Comparison of ENCODE assay signal across 24 cellular contexts in genomic region chr2:120434909-120435308, GRCh38.
DNase-seq lines count a peak whose midpoint lies in the region; ATAC-seq, FAIRE-seq and TF ChIP-seq lines count a peak whose summit lies in the region.
"Had no signal": no experiment of that assay in that cellular context is flagged by ENCODE, and none has a peak within 500 bp of the region (broad histone marks: within the 10 kb centered on the region; RNA-seq: fewer than 3 reads in every experiment).

No MANE protein-coding gene starts in this region.

- H2BK5ac ChIP-seq in H1 (ENCODE audit: low read depth, low read length): no peak overlapping the region

- H3K4me1 ChIP-seq in H1 (replicated peaks in 1 of 4; ENCODE audit: control insufficient read depth in 3 of 4, insufficient read depth in 4 of 4, low read length in 3 of 4): peaks cover 3 to 37% (median 19%) of the 10 kb centered on the region in 4 experiments
- H3K4me1 ChIP-seq in testis: no peaks in the 10 kb centered on the region

- H3K23ac ChIP-seq in H1 (ENCODE audit: insufficient read length): no peak overlapping the region

- H3K4me3 ChIP-seq in H1 (ENCODE audit: extremely low read depth in 1 of 4, insufficient read depth in 2 of 4, low read depth in 3 of 4, low read length in 4 of 4) (peak overlapping the region in 1 of 4 experiments; percentile 29; a peak in 3 of 8 replicates), testis (no peak overlapping the region)
- H3K4me3 ChIP-seq: GM12878 had no signal

- WGBS in H1 (ENCODE audit: extremely low coverage in 1 of 2, insufficient coverage in 1 of 2, insufficient read length in 1 of 2, insufficient replicate concordance in 2 of 2, low coverage in 1 of 2, low lambda C conversion rate in 2 of 2, missing lambda C conversion rate in 1 of 2), 2 experiments: 49% methylated on average over 12 of the region's 12 CpGs; no CpG with 5 or more reads in 1 of the 2 experiments
- 76 to 94% methylated on average over 8 to 12 of the region's 12 CpGs for WGBS in testis, 2 donors

- no peak overlapping the region for H2BK20ac ChIP-seq in H1 (ENCODE audit: low read length)

- 0 out of 2 replicates have a peak overlapping the region, but pooled peaks have one; percentile 8 for H4K8ac ChIP-seq in H1 (ENCODE audit: extremely low read depth, insufficient read depth, low read length)

- H2BK12ac ChIP-seq in H1 (ENCODE audit: low read depth, low read length): peak overlapping the region; percentile 95

- no peaks in the 10 kb centered on the region for H3K79me2 ChIP-seq in H1 (ENCODE audit: control insufficient read depth in 1 of 2, insufficient read depth in 2 of 2, low read length in 2 of 2)

- H3K4ac ChIP-seq in H1 (replicated peaks; ENCODE audit: insufficient read length, low read depth, low read length): no peak overlapping the region

- peaks cover 0 to 1% of the 10 kb centered on the region in 2 experiments for H4K20me1 ChIP-seq in H1 (replicated peaks in 1 of 2; ENCODE audit: control insufficient read depth in 1 of 2, insufficient read depth in 2 of 2, low read length in 2 of 2)

- H4K5ac ChIP-seq in H1 (ENCODE audit: insufficient read length, low read depth, low read length): no peak overlapping the region

- H3K27ac ChIP-seq in H1 (ENCODE audit: low read depth, low read length) (no peak overlapping the region), testis (no peak overlapping the region)
- H3K27ac ChIP-seq: HL-60 had no signal

- ATAC-seq in HG02759 (IDR thresholded peaks at IDR 0.05; ENCODE audit: unreplicated experiment): no peak
- ATAC-seq: CD8-positive, alpha-beta T cell; GM12878 had no signal

- POLR2A ChIA-PET in H1 (lab: Charles Lee; ENCODE audit: partially characterized antibody): interaction anchor here (1.2 kb wide), 1 partner anchor 88 kb away, joined by 4 read pairs; no protein-coding TSS in a partner anchor

- H4K91ac ChIP-seq in H1 (replicated peaks; ENCODE audit: insufficient read length, low read length): peak overlapping the region; percentile 54

- H2BK120ac ChIP-seq in H1 (replicated peaks; ENCODE audit: low read depth, low read length): no peak overlapping the region

- TF ChIP-seq POLR2A in H1 (IDR thresholded peaks at IDR 0.05; ENCODE audit: control extremely low read depth in 1 of 2, low read depth in 2 of 2, low read length in 2 of 2) (no peak), testis (IDR thresholded peaks at IDR 0.05) (no peak)

- CTCF ChIA-PET in H1 (lab: Charles Lee; ENCODE audit: partially characterized antibody): interaction anchor here (1.2 to 8.1 kb wide), 10 partner anchors 11 to 246 kb away, joined by 3 to 118 read pairs (median 12); partner anchors contain the start of gene INHBB

- H3K4me2 ChIP-seq in H1 (ENCODE audit: insufficient read depth in 1 of 2, low read depth in 2 of 2, low read length in 2 of 2): peak overlapping the region; percentile 29 to 30; a peak in 2 of 4 replicates
- H3K4me2 ChIP-seq: SK-N-SH had no signal

- no peak overlapping the region for H2AFZ ChIP-seq in H1 (ENCODE audit: low read length)

- no peak overlapping the region for H3K56ac ChIP-seq in H1 (replicated peaks; ENCODE audit: insufficient read length, low read depth, low read length)

- H3K9me3 ChIP-seq in H1 (ENCODE audit: insufficient read depth in 2 of 2, low read depth in 1 of 2, low read length in 1 of 2) (no peaks in the 10 kb centered on the region), testis (no peaks in the 10 kb centered on the region)
- H3K9me3 ChIP-seq: SK-N-SH had no signal

- H3K14ac ChIP-seq in H1 (ENCODE audit: insufficient read length): no peak overlapping the region

- no peaks in the 10 kb centered on the region for H3K23me2 ChIP-seq in H1 (ENCODE audit: low read depth, low read length)

- H2BK15ac ChIP-seq in H1 (ENCODE audit: low read length): 0 out of 2 replicates have a peak overlapping the region, but pooled peaks have one; percentile 95

- TF ChIP-seq CTCF in H1 (IDR thresholded peaks at IDR 0.05; ENCODE audit: control extremely low read depth in 1 of 3, insufficient read depth in 1 of 3, low read depth in 1 of 3, low read length in 3 of 3) (no peak), testis (IDR thresholded peaks at IDR 0.05) (no peak)

- H3K18ac ChIP-seq in H1 (ENCODE audit: extremely low read depth, low read length): peak overlapping the region; percentile 83; the same call in 1 of the 2 replicates

- no peak for TF ChIP-seq RAD21 in H1 (IDR thresholded peaks at IDR 0.05 in 1 of 2, conservative IDR thresholded peaks at IDR 0.05 in 1 of 2; ENCODE audit: low read depth in 2 of 2, low read length in 2 of 2)

- DNase-seq in activated CD8-positive, alpha-beta memory T cell treated with anti-CD3 and anti-CD28 coated beads for 24 hours: peak; percentile 44
- no peak for DNase-seq in activated CD8-positive, alpha-beta memory T cell treated with anti-CD3 and anti-CD28 coated beads, Interleukin-2, amount 50 U/mL, for 4 hours
- peak in 1 of 2 experiments; percentile 53 for DNase-seq in H1 (ENCODE audit: low read depth in 1 of 2, low spot score in 2 of 2)
- DNase-seq in mesenteric fat pad (ENCODE audit: low spot score): peak; percentile 79
- DNase-seq in testis: peak; percentile 9
- DNase-seq in SK-N-DZ (ENCODE audit: low spot score): no peak
- DNase-seq in DMS 273 (lab: John Stamatoyannopoulos, UW; ENCODE audit: unreplicated experiment): no peak
- DNase-seq: Calu3, DMS53, EL, GOT3, Kasumi-1, NCI-H1092 treated with DMSO at 0.1 percent for 48 hours, NCI-H146, NCI-H2081, NCI-H446 treated with DMSO at 0.1 percent for 48 hours, NCI-H69, SHP77, SK-N-SH had no signal

- H3K9ac ChIP-seq in H1 (replicated peaks in 1 of 4; ENCODE audit: extremely low read depth in 1 of 4, low read depth in 3 of 4, low read length in 3 of 4): no peak overlapping the region
- H3K9ac ChIP-seq: SK-N-SH had no signal

- peaks cover 0 to 46% (median 32%) of the 10 kb centered on the region in 4 experiments; a peak in 6 of 7 replicates for H3K27me3 ChIP-seq in H1 (replicated peaks in 1 of 4; ENCODE audit: control insufficient read depth in 3 of 4, extremely low read depth in 1 of 4, insufficient read depth in 3 of 4, low read length in 3 of 4)
- H3K27me3 ChIP-seq in testis: no peaks in the 10 kb centered on the region

- H3K79me1 ChIP-seq in H1 (ENCODE audit: low read depth, low read length): no peaks in the 10 kb centered on the region

- H3K36me3 ChIP-seq in H1 (ENCODE audit: control insufficient read depth in 2 of 4, insufficient read depth in 4 of 4, low read length in 3 of 4): no peaks in the 10 kb centered on the region
- H3K36me3 ChIP-seq in testis (ENCODE audit: low read depth, missing control alignments): no peaks in the 10 kb centered on the region

- H2AK5ac ChIP-seq in H1 (ENCODE audit: low read depth, low read length): peak overlapping the region; percentile 94; the same call in 1 of the 2 replicates

- no peak for FAIRE-seq in H1 (lab: Jason Lieb, UNC)
- FAIRE-seq: GM12878, RCC 7860 had no signal

- intact Hi-C loops in testis (cut with DNase I; ENCODE audit: low total_unique reads): no loop called here

- no peak for TF ChIP-seq EP300 in H1 (IDR thresholded peaks at IDR 0.05; ENCODE audit: borderline replicate concordance in 1 of 2, low read depth in 2 of 2, low read length in 2 of 2)

TF ChIP-seq in H1, 55 proteins besides CTCF, POLR2A, EP300 and RAD21:
- TF ChIP-seq CHD1 (IDR thresholded peaks at IDR 0.05; ENCODE audit: low read depth, low read length) (no peak), ATF2 (IDR thresholded peaks at IDR 0.05; ENCODE audit: low read length) (no peak), ASH2L (IDR thresholded peaks at IDR 0.05; ENCODE audit: low read length) (no peak), KDM5A (IDR thresholded peaks at IDR 0.05; ENCODE audit: low read length) (no peak), ZNF274 (IDR thresholded peaks at IDR 0.05; ENCODE audit: borderline replicate concordance, extremely low read depth, low read length) (no peak), MAX (IDR thresholded peaks at IDR 0.05) (no peak), RXRA (IDR thresholded peaks at IDR 0.05; ENCODE audit: insufficient read depth, low read depth, low read length) (no peak), ATF3 (IDR thresholded peaks at IDR 0.05; ENCODE audit: insufficient read depth, low read depth, low read length) (no peak), BRCA1 (IDR thresholded peaks at IDR 0.05; ENCODE audit: low read depth, low read length) (no peak), YY1 (IDR thresholded peaks at IDR 0.05; ENCODE audit: low read depth, low read length) (no peak), GTF2F1 (IDR thresholded peaks at IDR 0.05; ENCODE audit: borderline replicate concordance, low read depth, low read length) (no peak), USF2 (IDR thresholded peaks at IDR 0.05; ENCODE audit: low read length) (no peak), SIRT6 (IDR thresholded peaks at IDR 0.05; ENCODE audit: low read length) (no peak), EZH2 (IDR thresholded peaks at IDR 0.05; ENCODE audit: low read depth, low read length, severe bottlenecking) (no peak)

Comparison
In these comparisons a context has a peak if more than half of its experiments do, and no peak if none do; other contexts are left out.
1. DNase-seq: peak in activated CD8-positive, alpha-beta memory T cell treated with anti-CD3 and anti-CD28 coated beads for 24 hours (single experiment), mesenteric fat pad (single experiment) and testis (single experiment); none in activated CD8-positive, alpha-beta memory T cell treated with anti-CD3 and anti-CD28 coated beads, Interleukin-2, amount 50 U/mL, for 4 hours (single experiment), SK-N-DZ (single experiment) and DMS 273 (single experiment).